In the genomic region with DNA sequence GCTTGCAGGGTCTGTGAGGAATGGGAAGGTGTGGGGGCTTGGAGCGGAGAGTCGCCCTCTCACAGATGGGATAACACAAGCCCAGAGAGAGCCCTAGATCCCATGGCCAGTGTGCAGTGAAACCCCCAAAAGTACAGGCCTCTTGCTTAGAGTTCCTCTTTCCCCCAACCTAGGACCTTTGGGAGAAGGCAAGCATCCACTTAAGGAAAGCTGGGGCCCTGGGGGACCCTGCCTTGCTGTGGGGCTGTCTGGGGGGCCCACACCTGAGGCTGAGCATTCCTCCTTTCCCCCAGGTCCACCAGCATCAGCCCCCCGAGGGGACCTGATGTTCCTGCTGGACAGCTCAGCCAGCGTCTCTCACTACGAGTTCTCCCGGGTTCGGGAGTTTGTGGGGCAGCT, we compare ENCODE assay signal across 10 cellular contexts. TPM values are rescaled to one million over a fixed set of nuclear protein-coding genes. Genes with fewer than 3 reads are reported as not detected.
A peak's percentile ranks its signal among the peaks of the same experiment; 100 is the strongest.
DNase-seq lines count a peak whose midpoint lies in the region; ATAC-seq and FAIRE-seq lines count a peak whose summit lies in the region.
"Had no signal": no experiment of that assay in that cellular context is flagged by ENCODE, and none has a peak within 500 bp of the region (broad histone marks: within the 10 kb centered on the region; RNA-seq: fewer than 3 reads in every experiment).

No MANE protein-coding gene starts in this region.

- no peak for DNase-seq in H7
- no peak for DNase-seq in RCC 7860 (ENCODE audit: low spot score)
- DNase-seq: T1000 had no signal

- no peak for ATAC-seq in GM19035 (IDR thresholded peaks at IDR 0.05; ENCODE audit: unreplicated experiment)
- ATAC-seq in GM21619 (IDR thresholded peaks at IDR 0.05; ENCODE audit: unreplicated experiment) = no peak
- ATAC-seq in HG03521 (IDR thresholded peaks at IDR 0.05; ENCODE audit: unreplicated experiment) = no peak

- no peak for FAIRE-seq in RCC 7860 (lab: Jason Lieb, UNC)

- peak overlapping the region; percentile 62 for H3K27ac ChIP-seq in angular gyrus (ENCODE audit: low read depth, low read length)
- H3K27ac ChIP-seq in iPS-20b (ENCODE audit: low read length) = no peak overlapping the region
- H3K27ac ChIP-seq in skeletal muscle tissue (ENCODE audit: low read depth, low read length) = no peak overlapping the region
- H3K27ac ChIP-seq: HL-60 had no signal

- peak overlapping the region; percentile 76; the same call in 1 of the 2 replicates for H3K4me3 ChIP-seq in H7 (ENCODE audit: insufficient read depth, low read depth, low read length)
- peak overlapping the region; percentile 71 for H3K4me3 ChIP-seq in iPS-20b (ENCODE audit: low read length)
- peak overlapping the region; percentile 51 to 68 (median 60) for H3K4me3 ChIP-seq in skeletal muscle tissue (ENCODE audit: low read length in 3 of 3)

- no peaks in the 10 kb centered on the region for H3K9me3 ChIP-seq in iPS-20b (ENCODE audit: insufficient read depth, low read depth, low read length)
- no peaks in the 10 kb centered on the region for H3K9me3 ChIP-seq in skeletal muscle tissue (ENCODE audit: control insufficient read depth in 3 of 3, low read length in 3 of 3)

- H3K4me1 ChIP-seq in iPS-20b (ENCODE audit: insufficient read depth, low read length) (peaks cover 21% of the 10 kb centered on the region), skeletal muscle tissue (ENCODE audit: control insufficient read depth in 3 of 3, insufficient read depth in 3 of 3, low read length in 3 of 3) (peaks cover 57 to 65% (median 60%) of the 10 kb centered on the region in 3 donors)

- H3K27me3 ChIP-seq in H7 (ENCODE audit: control insufficient read depth, insufficient read depth, low read length) (peaks cover 5% of the 10 kb centered on the region; the same call in 1 of the 2 replicates), iPS-20b (ENCODE audit: insufficient read depth, low read length) (peaks cover 18% of the 10 kb centered on the region), skeletal muscle tissue (ENCODE audit: control insufficient read depth in 3 of 3, insufficient read depth in 3 of 3, low read length in 3 of 3) (peaks cover 0 to 36% (median 13%) of the 10 kb centered on the region in 3 donors)

- no peaks in the 10 kb centered on the region for H3K36me3 ChIP-seq in H7 (replicated peaks; ENCODE audit: control insufficient read depth, insufficient read depth, low read length)
- no peaks in the 10 kb centered on the region for H3K36me3 ChIP-seq in iPS-20b (ENCODE audit: insufficient read depth, low read depth, low read length)
- no peaks in the 10 kb centered on the region for H3K36me3 ChIP-seq in skeletal muscle tissue (ENCODE audit: control insufficient read depth in 3 of 3, insufficient read depth in 3 of 3, low read length in 3 of 3)

- H3K9ac ChIP-seq in iPS-20b (ENCODE audit: low read depth, low read length) (peak overlapping the region; percentile 63; the same call in 1 of the 2 replicates), skeletal muscle tissue (ENCODE audit: low read depth in 1 of 3, low read length in 3 of 3) (peak overlapping the region in 2 of 3 donors; percentile 51 to 62)

RNA-seq across cellular contexts. Expression of a gene that starts 1.1 kb away (rescaled TPM):
- 32.1 and 37.1 TPM in 2 replicates for total RNA-seq in H7 (2014; rRNA removed; shearing (Covaris generic))
- 11.0 TPM for total RNA-seq in skeletal muscle tissue

RNA-seq across cellular contexts. Expression of a gene that starts 12.9 kb away (rescaled TPM):
- total RNA-seq in H7 (2014; rRNA removed; shearing (Covaris generic)) = 0.14 and 0.74 TPM in 2 replicates
- not detected for total RNA-seq in skeletal muscle tissue

RNA-seq across cellular contexts. Expression of a gene that starts 15.6 kb away (rescaled TPM):
- 0.67 TPM in 1 of 2 replicates, not detected in the other for total RNA-seq in H7 (2014; rRNA removed; shearing (Covaris generic))
- 5.7 TPM for total RNA-seq in skeletal muscle tissue

RNA-seq across cellular contexts. Expression of a gene that starts 29.5 kb away (rescaled TPM):
- total RNA-seq in H7 (2014; rRNA removed; shearing (Covaris generic)) = 184 and 267 TPM in 2 replicates
- total RNA-seq in skeletal muscle tissue = 75.7 TPM

RNA-seq across cellular contexts. Expression of a gene that starts 34.9 kb away (rescaled TPM):
- total RNA-seq in H7 (2014; rRNA removed; shearing (Covaris generic)) = 43.5 and 44.1 TPM in 2 replicates
- 16.7 TPM for total RNA-seq in skeletal muscle tissue
